In genomic region chr11:66782726-66783125, GRCh38 we compare ENCODE assay signal across 22 cellular contexts.
"Had no signal": no experiment of that assay in that cellular context is flagged by ENCODE, and none has a peak within 500 bp of the region (broad histone marks: within the 10 kb centered on the region; RNA-seq: fewer than 3 reads in every experiment).

No MANE protein-coding gene starts in this region.

- H3K27ac ChIP-seq: hepatocyte, psoas muscle, spleen, testis, tibial nerve, upper lobe of right lung, vagina had no signal

- H3K4me3 ChIP-seq: hepatocyte, lung, psoas muscle, spleen, testis, tibial nerve, upper lobe of right lung, vagina had no signal

- DNase-seq: dermis blood vessel endothelial cell; foreskin melanocyte; head of caudate nucleus; left colon; left ventricle myocardium superior; mesendoderm; naive B cell; psoas muscle; retina; spleen; stimulated activated CD4-positive, alpha-beta T cell treated with anti-CD3 and anti-CD28 coated beads, Interleukin-15, amount 100 ng/mL, for 24 hours; stimulated activated CD4-positive, alpha-beta T cell treated with anti-CD3 and anti-CD28 coated beads, Interleukin-1b, Interleukin-23, amount 100 ng/mL, for 48 hours; stimulated activated CD4-positive, alpha-beta T cell treated with anti-CD3 and anti-CD28 coated beads, Interleukin-4, amount 100 ng/mL, for 24 hours; stimulated activated naive B cell treated with anti-CD40 and anti-IgM and Interleukin-4, amounts not matched to agents 10 μg/mL and 1 μg/mL and 100 μg/mL, for 72 hours; stimulated activated naive CD8-positive, alpha-beta T cell treated with anti-CD3 and anti-CD28 coated beads, Interleukin-15, amount 100 ng/mL, for 72 hours; testis; upper lobe of right lung had no signal

- H3K9me3 ChIP-seq: psoas muscle, spleen, testis, tibial nerve, upper lobe of right lung, vagina had no signal

- H3K4me1 ChIP-seq: psoas muscle, spleen, testis, tibial nerve, upper lobe of right lung, vagina had no signal

- ATAC-seq: left colon; left ventricle myocardium superior; psoas muscle; sciatic nerve; stimulated activated naive B cell treated with anti-CD40 and anti-IgM and Interleukin-4, amounts not matched to agents 10 μg/mL and 1 μg/mL and 100 μg/mL, for 72 hours; stimulated activated naive CD8-positive, alpha-beta T cell treated with anti-CD3 and anti-CD28 coated beads, Interleukin-15, amount 100 ng/mL, for 72 hours; upper lobe of right lung had no signal

- H3K36me3 ChIP-seq: spleen, tibial nerve, upper lobe of right lung, vagina had no signal

- H3K27me3 ChIP-seq: hepatocyte, spleen, testis, tibial nerve, upper lobe of right lung, vagina had no signal
